ENCODE assay signal across 21 cellular contexts in the genomic region with DNA sequence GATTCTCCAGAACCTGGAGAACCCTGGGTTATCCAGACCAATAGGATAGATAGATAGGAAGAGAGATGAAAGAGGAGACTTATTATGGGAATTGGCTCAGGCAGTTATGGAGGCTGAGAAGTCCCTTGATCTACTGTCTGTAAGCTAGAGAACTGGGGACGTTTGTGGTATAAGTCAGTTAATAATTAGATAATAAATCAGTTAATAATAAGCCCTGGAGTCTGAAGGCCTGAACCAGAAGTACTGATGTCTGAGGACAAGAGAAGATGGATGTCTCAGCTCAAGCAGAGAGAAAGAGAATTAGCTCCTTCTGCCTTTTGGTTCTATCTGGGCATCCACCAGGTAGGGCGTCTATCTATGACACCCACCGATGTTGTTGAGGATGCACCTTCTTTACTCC.
"Had no signal": no experiment of that assay in that cellular context is flagged by ENCODE, and none has a peak within 500 bp of the region (broad histone marks: within the 10 kb centered on the region; RNA-seq: fewer than 3 reads in every experiment).

No MANE protein-coding gene starts in this region.

- ATAC-seq: effector memory CD8-positive, alpha-beta T cell; esophagus mucosa; foreskin keratinocyte; gastrocnemius medialis; gastroesophageal sphincter; heart left ventricle had no signal

- H3K36me3 ChIP-seq: colonic mucosa, esophagus squamous epithelium, gastrocnemius medialis, gastroesophageal sphincter, heart left ventricle had no signal

- DNase-seq: cortex of kidney; dermis blood vessel endothelial cell; dorsolateral prefrontal cortex; effector CD4-positive, alpha-beta T cell; effector CD8-positive, alpha-beta T cell; effector memory CD4-positive, alpha-beta T cell; effector memory CD8-positive, alpha-beta T cell; endodermal cell; erythroblast; esophagus squamous epithelium; foreskin fibroblast; foreskin keratinocyte; foreskin melanocyte; gastrocnemius medialis; glutamatergic neuron; heart left ventricle had no signal

- H3K4me3 ChIP-seq: colonic mucosa, coronary artery, dorsolateral prefrontal cortex, esophagus squamous epithelium, gastrocnemius medialis, gastroesophageal sphincter, heart left ventricle had no signal

- H3K27ac ChIP-seq: colonic mucosa, coronary artery, dorsolateral prefrontal cortex, epithelial cell of prostate, esophagus squamous epithelium, foreskin keratinocyte, gastrocnemius medialis, gastroesophageal sphincter, heart left ventricle had no signal

- H3K4me1 ChIP-seq: colonic mucosa, gastrocnemius medialis, gastroesophageal sphincter, heart left ventricle had no signal

- H3K27me3 ChIP-seq: colonic mucosa, dorsolateral prefrontal cortex, esophagus squamous epithelium, gastrocnemius medialis, gastroesophageal sphincter had no signal

- H3K9me3 ChIP-seq: colonic mucosa, esophagus squamous epithelium, gastrocnemius medialis, gastroesophageal sphincter, heart left ventricle had no signal
